In the genomic region with DNA sequence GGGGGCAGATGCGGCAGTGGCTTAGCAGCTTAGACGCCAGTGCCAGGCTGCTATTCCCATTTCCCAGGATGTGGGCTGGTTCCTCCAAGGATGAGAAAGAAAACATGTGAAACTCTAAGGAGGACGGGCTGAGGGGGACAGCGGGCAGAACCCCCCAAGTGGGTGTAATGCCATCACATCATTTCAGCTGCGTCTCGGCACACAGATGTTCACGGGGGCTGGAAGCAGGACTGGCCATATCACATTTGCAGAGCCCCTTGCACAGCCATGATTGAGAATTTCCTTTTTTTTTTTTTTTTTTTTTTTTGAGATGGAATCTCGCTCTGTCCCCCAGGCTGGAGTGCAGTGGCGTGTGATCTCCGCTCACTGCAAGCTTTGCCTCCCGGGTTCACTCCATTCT, we compare ENCODE assay signal across 35 cellular contexts. TPM values are rescaled to one million over a fixed set of nuclear protein-coding genes. Genes with fewer than 3 reads are reported as not detected.
"Had no signal": no experiment of that assay in that cellular context is flagged by ENCODE, and none has a peak within 500 bp of the region (broad histone marks: within the 10 kb centered on the region; RNA-seq: fewer than 3 reads in every experiment).

No MANE protein-coding gene starts in this region.

- H3K9me3 ChIP-seq: MG63 had no signal

- H3K4me3 ChIP-seq: MG63 had no signal

- H3K36me3 ChIP-seq: MG63 had no signal

- DNase-seq: Karpas-422, Kasumi-1, MG63, MM.1S, MV-4-11, NCI-H1048, NCI-H1092, NCI-H1092 treated with DMSO at 0.1 percent for 48 hours, NCI-H1105, NCI-H1105 treated with DMSO at 0.1 percent for 48 hours, NCI-H1417, NCI-H1417 treated with DMSO at 0.1 percent for 48 hours, NCI-H1436, NCI-H1436 treated with DMSO at 0.1 percent for 48 hours, NCI-H146, NCI-H1694, NCI-H1694 treated with DMSO at 0.1 percent for 48 hours, NCI-H187, NCI-H187 treated with DMSO at 0.1 percent for 48 hours, NCI-H1930, NCI-H2029, NCI-H2029 treated with DMSO at 0.1 percent for 48 hours, NCI-H2081, NCI-H2081 treated with DMSO at 0.1 percent for 48 hours, NCI-H2107, NCI-H2171, NCI-H2171 treated with DMSO at 0.1 percent for 48 hours, NCI-H2227 treated with DMSO at 0.1 percent for 48 hours, NCI-H226, NCI-H345, NCI-H446, NCI-H446 treated with DMSO at 0.1 percent for 48 hours, NCI-H510A had no signal

- H3K27ac ChIP-seq: KMS-11 had no signal

- H3K4me2 ChIP-seq: KMS-11 had no signal

- H3K27me3 ChIP-seq: MG63 had no signal

RNA-seq across cellular contexts. Expression of gene C16orf74, which starts 46.9 kb away (rescaled TPM):
- total RNA-seq: LHCN-M2 had no signal
